Comparison of ENCODE assay signal across 27 cellular contexts in the genomic region with DNA sequence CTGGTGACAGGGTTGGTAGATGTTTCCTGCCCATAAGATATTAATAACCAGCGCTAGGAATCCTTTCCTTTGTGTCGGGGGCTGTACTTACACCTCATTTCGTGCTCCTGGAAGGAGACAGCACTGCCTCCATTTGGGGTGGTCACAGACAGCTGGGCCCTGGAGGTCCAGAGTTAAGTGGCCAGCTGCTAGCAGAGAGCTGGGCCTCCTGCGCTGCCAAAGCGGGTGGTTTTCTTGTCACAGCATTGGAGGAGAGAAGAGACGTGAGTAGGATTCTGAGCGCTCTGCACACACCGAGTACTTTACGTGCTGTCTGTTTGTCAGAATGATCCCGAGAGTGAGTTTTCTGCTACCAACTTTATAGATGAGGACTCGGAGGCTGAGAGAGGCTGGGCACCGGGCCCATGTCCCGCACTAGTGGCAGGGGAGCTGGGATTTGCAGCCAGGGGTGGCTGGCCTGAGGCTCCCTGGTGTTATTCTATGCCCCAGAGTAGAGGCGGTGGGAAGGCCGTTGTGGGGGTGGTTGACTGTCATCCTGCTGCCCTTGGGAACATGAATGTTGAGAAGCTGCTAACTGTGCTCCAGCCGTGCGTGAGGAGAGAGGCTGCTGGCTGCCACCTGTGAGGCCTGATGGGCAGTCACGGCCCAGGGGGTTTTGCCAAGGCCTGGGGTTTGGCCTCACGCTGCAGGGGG.
"Had no signal": no experiment of that assay in that cellular context is flagged by ENCODE, and none has a peak within 500 bp of the region (broad histone marks: within the 10 kb centered on the region; RNA-seq: fewer than 3 reads in every experiment).

No MANE protein-coding gene starts in this region.

- H3K27ac ChIP-seq: foreskin keratinocyte, hepatocyte, left lung, parathyroid adenoma, right lobe of liver, skin epidermis, stomach, suprapubic skin, transverse colon had no signal

- H3K9ac ChIP-seq: parathyroid adenoma had no signal

- H3K4me2 ChIP-seq: hepatocyte had no signal

- H3K4me1 Mint-ChIP-seq: activated naive CD8-positive, alpha-beta T cell treated with anti-CD3 and anti-CD28 coated beads for 36 hours had no signal

- H3K79me2 ChIP-seq: hepatocyte, parathyroid adenoma had no signal

- H3K4me3 ChIP-seq: hepatocyte, left lung, lung, right lobe of liver, skin epidermis, stomach, suprapubic skin, transverse colon had no signal

- FAIRE-seq: astrocyte, TTC549, urothelium cell line had no signal

- H3K4me3 Mint-ChIP-seq: activated naive CD8-positive, alpha-beta T cell treated with anti-CD3 and anti-CD28 coated beads for 36 hours; activated T-cell treated with anti-CD3 and anti-CD28 coated beads, Interleukin-2, amount 50 U/mL, for 24 hours; activated T-helper 17 cell treated with anti-CD3 and anti-CD28 coated beads, Interleukin-2, amount 50 U/mL, for 72 hours; immature natural killer cell; naive thymus-derived CD4-positive, alpha-beta T cell had no signal

- H3K27me3 ChIP-seq: foreskin keratinocyte, hepatocyte, right lobe of liver, transverse colon had no signal

- H3K9me3 ChIP-seq: left lung, right lobe of liver, stomach, suprapubic skin, transverse colon had no signal

- H3K27ac Mint-ChIP-seq: activated naive CD8-positive, alpha-beta T cell treated with anti-CD3 and anti-CD28 coated beads for 36 hours; activated T-cell treated with anti-CD3 and anti-CD28 coated beads, Interleukin-2, amount 50 U/mL, for 24 hours; activated T-helper 17 cell treated with anti-CD3 and anti-CD28 coated beads, Interleukin-2, amount 50 U/mL, for 72 hours; immature natural killer cell had no signal

- H3K4me1 ChIP-seq: foreskin keratinocyte, left lung, parathyroid adenoma, right lobe of liver, stomach, transverse colon had no signal

- H3K36me3 Mint-ChIP-seq: activated naive CD8-positive, alpha-beta T cell treated with anti-CD3 and anti-CD28 coated beads for 36 hours; immature natural killer cell; naive thymus-derived CD4-positive, alpha-beta T cell had no signal

- H3K9me3 Mint-ChIP-seq: activated naive CD8-positive, alpha-beta T cell treated with anti-CD3 and anti-CD28 coated beads for 36 hours; activated T-cell treated with anti-CD3 and anti-CD28 coated beads, Interleukin-2, amount 50 U/mL, for 24 hours; activated T-helper 17 cell treated with anti-CD3 and anti-CD28 coated beads, Interleukin-2, amount 50 U/mL, for 72 hours; naive thymus-derived CD4-positive, alpha-beta T cell had no signal

- H3K27me3 Mint-ChIP-seq: activated naive CD8-positive, alpha-beta T cell treated with anti-CD3 and anti-CD28 coated beads for 36 hours; activated T-cell treated with anti-CD3 and anti-CD28 coated beads, Interleukin-2, amount 50 U/mL, for 24 hours had no signal

- ATAC-seq: activated T-helper 17 cell treated with anti-CD3 and anti-CD28 coated beads, Interleukin-2, amount 50 U/mL, for 72 hours; foreskin keratinocyte; left lung; naive thymus-derived CD4-positive, alpha-beta T cell; right lobe of liver had no signal

- H2AFZ ChIP-seq: hepatocyte, parathyroid adenoma had no signal

- DNase-seq: activated CD4-positive, alpha-beta T cell treated with anti-CD3 and anti-CD28 coated beads for 1 hour; activated CD4-positive, alpha-beta T cell treated with anti-CD3 and anti-CD28 coated beads, Interleukin-2, amount 50 U/mL, for 4 hours; activated CD8-positive, alpha-beta memory T cell treated with anti-CD3 and anti-CD28 coated beads for 24 hours; activated CD8-positive, alpha-beta memory T cell treated with anti-CD3 and anti-CD28 coated beads, Interleukin-2, amount 50 U/mL, for 4 hours; activated naive CD4-positive, alpha-beta T cell treated with Interleukin-2 at 50 U/mL for 16 hours; activated naive CD8-positive, alpha-beta T cell treated with anti-CD3 and anti-CD28 coated beads for 36 hours; activated T-cell treated with anti-CD3 and anti-CD28 coated beads, Interleukin-2, amount 50 U/mL, for 24 hours; central memory CD4-positive, alpha-beta T cell; dermis blood vessel endothelial cell; effector CD8-positive, alpha-beta T cell; foreskin keratinocyte; immature natural killer cell; left lung; naive thymus-derived CD4-positive, alpha-beta T cell; right lobe of liver; stimulated activated CD4-positive, alpha-beta T cell treated with anti-CD3 and anti-CD28 coated beads, Interleukin-1b, Interleukin-23, amount 100 ng/mL, for 48 hours; stomach; transverse colon had no signal

- H3K36me3 ChIP-seq: left lung, right lobe of liver, stomach, suprapubic skin, transverse colon had no signal
